ENCODE assay signal across 24 cellular contexts in genomic region chr12:110756611-110757010, GRCh38. TPM values are rescaled to one million over a fixed set of nuclear protein-coding genes. Genes with fewer than 3 reads are reported as not detected.
DNase-seq lines count a peak whose midpoint lies in the region; ATAC-seq, FAIRE-seq and TF ChIP-seq lines count a peak whose summit lies in the region.
"Had no signal": no experiment of that assay in that cellular context is flagged by ENCODE, and none has a peak within 500 bp of the region (broad histone marks: within the 10 kb centered on the region; RNA-seq: fewer than 3 reads in every experiment).

No MANE protein-coding gene starts in this region.

- WGBS in small intestine, 3 donors = 76 to 91% (median 88%) methylated on average over 1 of the region's 1 CpG

- H3K27ac ChIP-seq in small intestine (ENCODE audit: low read depth in 1 of 2, low read length in 1 of 2) = no peak overlapping the region
- H3K27ac ChIP-seq: 22Rv1, HL-60 had no signal

- H3K4me3 Mint-ChIP-seq in activated naive CD4-positive, alpha-beta T cell treated with anti-CD3 and anti-CD28 coated beads, Interleukin-2, amount 50 U/mL, for 24 hours = no peak overlapping the region
- no peak overlapping the region for H3K4me3 Mint-ChIP-seq in chondrocyte (ENCODE audit: unreplicated experiment)
- H3K4me3 Mint-ChIP-seq: CD4-positive, alpha-beta T cell had no signal

- H3K36me3 Mint-ChIP-seq in activated naive CD4-positive, alpha-beta T cell treated with anti-CD3 and anti-CD28 coated beads, Interleukin-2, amount 50 U/mL, for 24 hours = peaks cover 2% of the 10 kb centered on the region
- H3K36me3 Mint-ChIP-seq in chondrocyte (ENCODE audit: low read depth) = no peaks in the 10 kb centered on the region

- H3K27me3 Mint-ChIP-seq in activated naive CD4-positive, alpha-beta T cell treated with anti-CD3 and anti-CD28 coated beads, Interleukin-2, amount 50 U/mL, for 24 hours = no peaks in the 10 kb centered on the region
- no peaks in the 10 kb centered on the region for H3K27me3 Mint-ChIP-seq in chondrocyte (ENCODE audit: low read depth)
- H3K27me3 Mint-ChIP-seq: CD4-positive, alpha-beta T cell had no signal

- H3K27me3 ChIP-seq in small intestine (ENCODE audit: control insufficient read depth in 2 of 2, insufficient read depth in 2 of 2, low read length in 2 of 2) = no peaks in the 10 kb centered on the region

- no peaks in the 10 kb centered on the region for H3K36me3 ChIP-seq in small intestine (ENCODE audit: control insufficient read depth in 2 of 2, insufficient read depth in 2 of 2, low read length in 2 of 2)

- peak overlapping the region; percentile 5 for H3K27ac Mint-ChIP-seq in activated naive CD4-positive, alpha-beta T cell treated with anti-CD3 and anti-CD28 coated beads, Interleukin-2, amount 50 U/mL, for 24 hours
- no peak overlapping the region for H3K27ac Mint-ChIP-seq in chondrocyte (ENCODE audit: unreplicated experiment)
- H3K27ac Mint-ChIP-seq: CD4-positive, alpha-beta T cell had no signal

- FAIRE-seq in urothelium cell line (lab: Jason Lieb, UNC) (no peak), small intestine (lab: Jason Lieb, UNC) (no peak)
- FAIRE-seq: H54, HTR-8/SVneo, RCC 7860 had no signal

- DNase-seq in activated naive CD4-positive, alpha-beta T cell treated with anti-CD3 and anti-CD28 coated beads, Interleukin-2, amount 50 U/mL, for 16 hours = no peak
- DNase-seq in RPMI7951 (ENCODE audit: low read depth) (peak; percentile 81), chondrocyte (ENCODE audit: low spot score) (peak; percentile 1), urothelium cell line (ENCODE audit: low spot score) (peak; percentile 56), SHP77 (lab: John Stamatoyannopoulos, UW) (no peak), small intestine (no peak)
- DNase-seq: CD4-positive, alpha-beta T cell; DMS153; IMR-90; Karpas-422; MM.1S; NCI-H1092 treated with DMSO at 0.1 percent for 48 hours; NCI-H2081; NCI-H510A; NCI-H748 treated with DMSO at 0.1 percent for 48 hours; NK-92 treated with Interleukin-12 subunit alpha and Interleukin-12 subunit beta, amount 100 ng/mL, for 24 hours; SHP77 treated with DMSO at 0.1 percent for 48 hours had no signal

- no peak for TF ChIP-seq CTCF in chondrocyte (IDR thresholded peaks at IDR 0.05)

- TF ChIP-seq POLR2A in GM18505 (IDR thresholded peaks at IDR 0.05; ENCODE audit: borderline replicate concordance, extremely low read depth, insufficient read depth, insufficient read length) = no peak

- no peaks in the 10 kb centered on the region for H3K9me3 ChIP-seq in small intestine (ENCODE audit: control insufficient read depth, low read depth)

- no peak for ATAC-seq in GM18505 (IDR thresholded peaks at IDR 0.05; ENCODE audit: unreplicated experiment)

- H3K4me3 ChIP-seq in small intestine (ENCODE audit: low read depth in 1 of 2, low read length in 2 of 2) = no peak overlapping the region

- H3K4me1 ChIP-seq in small intestine (ENCODE audit: control insufficient read depth in 2 of 2, insufficient read depth in 1 of 2, low read depth in 1 of 2, low read length in 1 of 2) = no peaks in the 10 kb centered on the region

- H3K4me1 Mint-ChIP-seq in activated naive CD4-positive, alpha-beta T cell treated with anti-CD3 and anti-CD28 coated beads, Interleukin-2, amount 50 U/mL, for 24 hours = peaks cover 13% of the 10 kb centered on the region
- H3K4me1 Mint-ChIP-seq in chondrocyte (ENCODE audit: low read depth) = no peaks in the 10 kb centered on the region

- no peaks in the 10 kb centered on the region for H3K9me3 Mint-ChIP-seq in activated naive CD4-positive, alpha-beta T cell treated with anti-CD3 and anti-CD28 coated beads, Interleukin-2, amount 50 U/mL, for 24 hours
- H3K9me3 Mint-ChIP-seq in chondrocyte (ENCODE audit: low read depth) = no peaks in the 10 kb centered on the region
- H3K9me3 Mint-ChIP-seq: CD4-positive, alpha-beta T cell had no signal

RNA-seq across cellular contexts. Expression of gene PPP1CC, which starts 13.9 kb away (rescaled TPM):
- 138 and 148 TPM in 2 replicates for total RNA-seq in RPMI7951 (2014; rRNA removed; shearing (Covaris generic))
- total RNA-seq in chondrocyte = 71.8 to 91.4 TPM (median 82.5 TPM) in 3 replicates
- 100 to 1,000 TPM; 135 to 464 (median 420) TPM for polyA plus RNA-seq in small intestine

Comparison
In these comparisons a context has a peak if more than half of its experiments do, and no peak if none do; other contexts are left out.
1. DNase-seq: peak in RPMI7951 (single experiment), chondrocyte (single experiment) and urothelium cell line (single experiment); none in activated naive CD4-positive, alpha-beta T cell treated with anti-CD3 and anti-CD28 coated beads, Interleukin-2, amount 50 U/mL, for 16 hours (single experiment), SHP77 (0 of 2) and small intestine (single experiment).